8 cellular contexts compared by ENCODE assay signal in genomic region chr1:23619299-23620188, GRCh38.
DNase-seq lines count a peak whose midpoint lies in the region; ATAC-seq and TF ChIP-seq lines count a peak whose summit lies in the region.

No MANE protein-coding gene starts in this region.

- intact Hi-C loops in Caco-2 (cut with micrococcal nuclease; ENCODE audit: unreplicated experiment) = no loop called here

- no peak overlapping the region for H3K4me2 ChIP-seq in GM23248 (ENCODE audit: unreplicated experiment)
- peak overlapping the region; percentile 74 for H3K4me2 ChIP-seq in neural progenitor cell

- H3K79me2 ChIP-seq in GM23248 (ENCODE audit: insufficient read depth) (no peaks in the 10 kb centered on the region), neural progenitor cell (ENCODE audit: low read depth) (no peaks in the 10 kb centered on the region)

- H3K4me1 Mint-ChIP-seq in Caco-2 (ENCODE audit: low read depth, unreplicated experiment) (no peaks in the 10 kb centered on the region), neural progenitor cell (peaks cover 23% of the 10 kb centered on the region)
- peaks cover 39 to 48% of the 10 kb centered on the region in 2 donors for H3K4me1 Mint-ChIP-seq in effector memory CD8-positive, alpha-beta T cell (ENCODE audit: low read depth in 2 of 2)

- H3F3A ChIP-seq in GM23248 (ENCODE audit: insufficient read depth) = no peaks in the 10 kb centered on the region
- peaks cover 3% of the 10 kb centered on the region for H3F3A ChIP-seq in neural progenitor cell (ENCODE audit: low read depth)

- H3K4me3 ChIP-seq in Caco-2 (ENCODE audit: low read depth, low read length) (peak overlapping the region; percentile 40), GM23248 (peak overlapping the region; percentile 19; the same call in 1 of the 2 replicates), neural progenitor cell (peak overlapping the region; percentile 41), thymus (ENCODE audit: low read length) (peak overlapping the region; percentile 24)

- H3K27ac Mint-ChIP-seq in Caco-2 (ENCODE audit: unreplicated experiment) = peak overlapping the region; percentile 39
- peak overlapping the region in 1 of 2 donors; percentile 81 for H3K27ac Mint-ChIP-seq in effector memory CD8-positive, alpha-beta T cell
- no peak overlapping the region for H3K27ac Mint-ChIP-seq in neural progenitor cell

- WGBS in GM23248 (ENCODE audit: low coverage in 1 of 2, low lambda C conversion rate in 2 of 2, missing lambda C conversion rate in 2 of 2), 2 experiments = 10 to 13% methylated on average over 48 of the region's 58 CpGs
- 4% methylated on average over 58 of the region's 58 CpGs for WGBS in thymus

- H3K27ac ChIP-seq in GM23248 (no peak overlapping the region), neural progenitor cell (no peak overlapping the region), thymus (ENCODE audit: low read depth) (peak overlapping the region; percentile 97)

- H2AFZ ChIP-seq in GM23248 (no peak overlapping the region), neural progenitor cell (replicated peaks) (peak overlapping the region; percentile 35)

- H4K20me1 ChIP-seq in GM23248 (ENCODE audit: insufficient read depth) (no peaks in the 10 kb centered on the region), neural progenitor cell (ENCODE audit: low read depth) (no peaks in the 10 kb centered on the region)

- no peak overlapping the region for H3K9ac ChIP-seq in GM23248
- H3K9ac ChIP-seq in neural progenitor cell = no peak overlapping the region

- no TSS peak for BruUV-seq in Caco-2 (replicated peaks; lab: Mats Ljungman, UMichigan)

- POLR2A ChIA-PET in Caco-2 (lab: Charles Lee) = no interaction called here

- H3K9me3 ChIP-seq in Caco-2 (no peaks in the 10 kb centered on the region), GM23248 (ENCODE audit: low read depth) (no peaks in the 10 kb centered on the region), neural progenitor cell (ENCODE audit: low read depth) (no peaks in the 10 kb centered on the region), thymus (ENCODE audit: control insufficient read depth) (no peaks in the 10 kb centered on the region)

- H3K4me1 ChIP-seq in Caco-2 = no peaks in the 10 kb centered on the region
- no peaks in the 10 kb centered on the region for H3K4me1 ChIP-seq in GM23248 (ENCODE audit: insufficient read depth)
- peaks cover 4% of the 10 kb centered on the region for H3K4me1 ChIP-seq in neural progenitor cell
- peaks cover 50% of the 10 kb centered on the region for H3K4me1 ChIP-seq in thymus (ENCODE audit: control insufficient read depth, insufficient read depth, low read length)

- peaks cover 4% of the 10 kb centered on the region for H3K27me3 Mint-ChIP-seq in Caco-2 (ENCODE audit: insufficient read depth, unreplicated experiment)
- H3K27me3 Mint-ChIP-seq in effector memory CD8-positive, alpha-beta T cell = no peaks in the 10 kb centered on the region
- H3K27me3 Mint-ChIP-seq in neural progenitor cell (ENCODE audit: insufficient read depth, low read depth) = peaks cover 37% of the 10 kb centered on the region

- no peaks in the 10 kb centered on the region for H3K9me2 ChIP-seq in GM23248 (ENCODE audit: insufficient read depth)

- TF ChIP-seq CTCF in Caco-2 (IDR thresholded peaks at IDR 0.05; ENCODE audit: insufficient read depth in 1 of 2, low read depth in 1 of 2, low read length in 1 of 2, severe bottlenecking in 1 of 2, unreplicated experiment in 1 of 2) (no peak), neural progenitor cell (IDR thresholded peaks at IDR 0.05) (no peak)

- CTCF ChIA-PET in Caco-2 (lab: Charles Lee) = interaction anchor here (0.6 to 2.0 kb wide), 2 partner anchors 18 to 88 kb away, joined by 3 to 9 read pairs; no protein-coding TSS in a partner anchor

- peak; percentile 51 to 56 for DNase-seq in Caco-2
- peak; percentile 54 for DNase-seq in GM23248
- DNase-seq in NCI-H2029 (lab: John Stamatoyannopoulos, UW) = peak; percentile 86
- peak; percentile 84 for DNase-seq in activated CD4-positive, alpha-beta T cell treated with anti-CD3 and anti-CD28 coated beads, Interleukin-2, amount 50 U/mL, for 1 hour
- peak; percentile 54 to 67 (median 61) for DNase-seq in effector memory CD8-positive, alpha-beta T cell
- peak; percentile 63 for DNase-seq in neural progenitor cell (ENCODE audit: low spot score)
- DNase-seq in NCI-H1930 (lab: John Stamatoyannopoulos, UW) = no peak

- H3K9me3 Mint-ChIP-seq in Caco-2 (ENCODE audit: unreplicated experiment) (no peaks in the 10 kb centered on the region), neural progenitor cell (peaks cover 6% of the 10 kb centered on the region)
- H3K9me3 Mint-ChIP-seq in effector memory CD8-positive, alpha-beta T cell = no peaks in the 10 kb centered on the region

- H3K36me3 Mint-ChIP-seq in Caco-2 (ENCODE audit: insufficient read depth, unreplicated experiment) = no peaks in the 10 kb centered on the region
- peaks cover 5% of the 10 kb centered on the region for H3K36me3 Mint-ChIP-seq in effector memory CD8-positive, alpha-beta T cell (ENCODE audit: insufficient read depth)
- H3K36me3 Mint-ChIP-seq in neural progenitor cell = no peaks in the 10 kb centered on the region

- H3K36me3 ChIP-seq in Caco-2 (ENCODE audit: control insufficient read depth, insufficient read depth, low read length) (no peaks in the 10 kb centered on the region), GM23248 (ENCODE audit: low read depth) (no peaks in the 10 kb centered on the region), neural progenitor cell (no peaks in the 10 kb centered on the region), thymus (ENCODE audit: control insufficient read depth, insufficient read depth) (no peaks in the 10 kb centered on the region)

- H3K4me3 Mint-ChIP-seq in Caco-2 (ENCODE audit: unreplicated experiment) (peak overlapping the region; percentile 72), neural progenitor cell (peak overlapping the region; percentile 79)
- peak overlapping the region; percentile 79 to 82 for H3K4me3 Mint-ChIP-seq in effector memory CD8-positive, alpha-beta T cell

- no peaks in the 10 kb centered on the region; the same call in 1 of the 2 replicates for H3K27me3 ChIP-seq in Caco-2 (replicated peaks; ENCODE audit: control insufficient read depth, insufficient read depth, low read length)
- H3K27me3 ChIP-seq in GM23248 (replicated peaks; ENCODE audit: insufficient read depth) = peaks cover 12% of the 10 kb centered on the region; the same call in 1 of the 2 replicates
- peaks cover 32% of the 10 kb centered on the region for H3K27me3 ChIP-seq in neural progenitor cell
- H3K27me3 ChIP-seq in thymus (ENCODE audit: control insufficient read depth, insufficient read depth) = no peaks in the 10 kb centered on the region

- peak; percentile 91 for ATAC-seq in effector memory CD8-positive, alpha-beta T cell (replicated peaks)

- in situ Hi-C loops in GM23248 (cut with MboI) = no loop called here

Comparison
In these comparisons a context has a peak if more than half of its experiments do, and no peak if none do; other contexts are left out.
1. DNase-seq: peak in Caco-2 (2 of 2), GM23248 (single experiment), NCI-H2029 (single experiment), activated CD4-positive, alpha-beta T cell treated with anti-CD3 and anti-CD28 coated beads, Interleukin-2, amount 50 U/mL, for 1 hour (single experiment), effector memory CD8-positive, alpha-beta T cell (3 of 3) and neural progenitor cell (single experiment); none in NCI-H1930 (0 of 2).
2. Peak in every context shown above with its lines, with median percentiles within 50 percentile points of each other: H3K4me3 ChIP-seq and H3K4me3 Mint-ChIP-seq.